In the genomic region with DNA sequence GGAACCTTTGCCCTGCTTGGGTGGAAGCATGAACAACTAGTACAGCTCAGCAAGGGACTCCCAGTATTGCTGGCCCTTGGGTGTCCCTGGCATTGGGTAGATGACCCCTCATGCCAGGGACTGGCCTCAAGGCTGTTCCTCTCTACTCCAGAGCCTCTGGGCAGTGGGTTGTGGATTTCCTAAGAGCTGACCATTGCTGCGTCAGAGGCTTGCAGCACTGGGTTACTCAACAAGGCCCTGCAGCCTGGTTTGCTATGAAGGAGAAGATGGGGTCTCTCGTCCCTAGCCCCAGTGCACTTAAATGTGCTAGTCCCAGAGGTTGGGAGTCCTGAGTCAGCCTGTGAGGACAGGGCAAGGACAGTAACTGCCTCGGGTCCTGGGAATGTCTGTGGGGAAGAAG, we compare ENCODE assay signal across 11 cellular contexts. TPM values are rescaled to one million over a fixed set of nuclear protein-coding genes. Genes with fewer than 3 reads are reported as not detected.
DNase-seq lines count a peak whose midpoint lies in the region; ATAC-seq and TF ChIP-seq lines count a peak whose summit lies in the region.
"Had no signal": no experiment of that assay in that cellular context is flagged by ENCODE, and none has a peak within 500 bp of the region (broad histone marks: within the 10 kb centered on the region; RNA-seq: fewer than 3 reads in every experiment).

No MANE protein-coding gene starts in this region.

- H3K4me1 ChIP-seq in ascending aorta (peaks cover 52 to 65% of the 10 kb centered on the region in 2 donors), lung (ENCODE audit: control insufficient read depth in 2 of 2, insufficient read depth in 2 of 2, low read length in 2 of 2) (peaks cover 25 to 49% of the 10 kb centered on the region in 2 donors), thoracic aorta (ENCODE audit: control insufficient read depth in 1 of 2, low read depth in 2 of 2) (peaks cover 57 to 77% of the 10 kb centered on the region in 2 donors)

- H3K27ac ChIP-seq in ascending aorta (peak overlapping the region; percentile 94 to 98), lung (ENCODE audit: low read depth in 1 of 2, low read length in 1 of 2) (peak overlapping the region; percentile 91), thoracic aorta (peak overlapping the region; percentile 93 to 98)

- H3K36me3 ChIP-seq in ascending aorta (no peaks in the 10 kb centered on the region), lung (ENCODE audit: control insufficient read depth in 2 of 2, insufficient read depth in 2 of 2, low read length in 2 of 2) (no peaks in the 10 kb centered on the region), thoracic aorta (no peaks in the 10 kb centered on the region)

- H3K9me3 ChIP-seq in ascending aorta (no peaks in the 10 kb centered on the region), lung (ENCODE audit: control insufficient read depth in 2 of 2, insufficient read depth in 1 of 2, low read length in 1 of 2) (peaks cover 0 to 2% of the 10 kb centered on the region in 2 donors), thoracic aorta (no peaks in the 10 kb centered on the region)

- DNase-seq in T-helper 2 cell treated with Interferon-gamma antibody and Interleukin-4, amounts not matched to agents 5 μg/mL and 100 μg/mL, for 36 hours (ENCODE audit: low spot score): no peak
- DNase-seq in T-helper 2 cell (no peak), ascending aorta (ENCODE audit: low spot score in 2 of 2) (peak in 1 of 2 donors; percentile 86), lung (ENCODE audit: low spot score) (no peak), thoracic aorta (ENCODE audit: low spot score) (no peak), putamen (ENCODE audit: low spot score) (no peak), islet precursor cell (no peak)
- DNase-seq: midbrain, NCI-H748 treated with DMSO at 0.1 percent for 48 hours had no signal

- H3K27me3 ChIP-seq in ascending aorta (no peaks in the 10 kb centered on the region), lung (ENCODE audit: control insufficient read depth, insufficient read depth) (no peaks in the 10 kb centered on the region), thoracic aorta (replicated peaks; ENCODE audit: insufficient read depth) (no peaks in the 10 kb centered on the region)

- no peaks in the 10 kb centered on the region for H3K27me3 Mint-ChIP-seq in T-helper 2 cell treated with Interferon-gamma antibody and Interleukin-4, amounts not matched to agents 5 μg/mL and 100 μg/mL, for 36 hours (ENCODE audit: low read depth)

- no peak for TF ChIP-seq CTCF in ascending aorta (IDR thresholded peaks at IDR 0.05)
- TF ChIP-seq CTCF in lung (IDR thresholded peaks at IDR 0.05; ENCODE audit: control extremely low read depth, extremely low read depth): no peak
- no peak for TF ChIP-seq CTCF in thoracic aorta (IDR thresholded peaks at IDR 0.05)

- H3K4me3 ChIP-seq in ascending aorta (peak overlapping the region; percentile 9 to 85), lung (no peak overlapping the region), thoracic aorta (peak overlapping the region; percentile 80)

- peak overlapping the region; percentile 91 for H3K27ac Mint-ChIP-seq in T-helper 2 cell treated with Interferon-gamma antibody and Interleukin-4, amounts not matched to agents 5 μg/mL and 100 μg/mL, for 36 hours

- H3K4me3 Mint-ChIP-seq in T-helper 2 cell treated with Interferon-gamma antibody and Interleukin-4, amounts not matched to agents 5 μg/mL and 100 μg/mL, for 36 hours: peak overlapping the region; percentile 94

- peaks cover 67% of the 10 kb centered on the region for H3K4me1 Mint-ChIP-seq in T-helper 2 cell treated with Interferon-gamma antibody and Interleukin-4, amounts not matched to agents 5 μg/mL and 100 μg/mL, for 36 hours (ENCODE audit: low read depth)

- 26 to 60% methylated on average over 3 of the region's 3 CpGs for WGBS in lung, 2 donors

- H3K36me3 Mint-ChIP-seq in T-helper 2 cell treated with Interferon-gamma antibody and Interleukin-4, amounts not matched to agents 5 μg/mL and 100 μg/mL, for 36 hours (ENCODE audit: low read depth): peaks cover 47% of the 10 kb centered on the region

- ATAC-seq in lung (ENCODE audit: insufficient read depth, low FRiP score) (no peak), thoracic aorta (ENCODE audit: insufficient number of reproducible peaks, low FRiP score, low read depth) (no peak), GM19035 (IDR thresholded peaks at IDR 0.05; ENCODE audit: unreplicated experiment) (no peak)

- no peaks in the 10 kb centered on the region for H3K9me3 Mint-ChIP-seq in T-helper 2 cell treated with Interferon-gamma antibody and Interleukin-4, amounts not matched to agents 5 μg/mL and 100 μg/mL, for 36 hours

- intact Hi-C loops in ascending aorta (cut with DNase I): loop anchor here (5.0 kb wide), 2 partner anchors 67 to 558 kb away; partner anchors contain the start of gene UNC5B

RNA-seq across cellular contexts. Expression of gene VSIR, which starts 2.5 kb away (rescaled TPM):
- total RNA-seq in ascending aorta (193 TPM), lung (100 to 1,000 TPM in 1 of 2 donors, 10 to 100 TPM in 1; 55.2 to 114 TPM), thoracic aorta (100 to 1,000 TPM in 1 of 2 donors, 10 to 100 TPM in 1; 60.7 to 119 TPM)
- 100 to 1,000 TPM in 1 of 2 donors, 10 to 100 TPM in 1; 32.3 to 244 TPM for polyA plus RNA-seq in lung
- total RNA-seq: A673 had no signal

RNA-seq across cellular contexts. Expression of gene C10orf105, which starts 51.2 kb away (rescaled TPM):
- not detected for total RNA-seq in ascending aorta
- under 1 TPM; 0.14 to 0.58 TPM for total RNA-seq in lung
- under 1 TPM; 0.20 to 0.34 TPM for polyA plus RNA-seq in lung
- total RNA-seq in thoracic aorta: under 1 TPM in 1 of 2 donors, not detected in 1; 0.14 TPM
- total RNA-seq: A673 had no signal
